Comparison of ENCODE assay signal across 8 cellular contexts in the genomic region with DNA sequence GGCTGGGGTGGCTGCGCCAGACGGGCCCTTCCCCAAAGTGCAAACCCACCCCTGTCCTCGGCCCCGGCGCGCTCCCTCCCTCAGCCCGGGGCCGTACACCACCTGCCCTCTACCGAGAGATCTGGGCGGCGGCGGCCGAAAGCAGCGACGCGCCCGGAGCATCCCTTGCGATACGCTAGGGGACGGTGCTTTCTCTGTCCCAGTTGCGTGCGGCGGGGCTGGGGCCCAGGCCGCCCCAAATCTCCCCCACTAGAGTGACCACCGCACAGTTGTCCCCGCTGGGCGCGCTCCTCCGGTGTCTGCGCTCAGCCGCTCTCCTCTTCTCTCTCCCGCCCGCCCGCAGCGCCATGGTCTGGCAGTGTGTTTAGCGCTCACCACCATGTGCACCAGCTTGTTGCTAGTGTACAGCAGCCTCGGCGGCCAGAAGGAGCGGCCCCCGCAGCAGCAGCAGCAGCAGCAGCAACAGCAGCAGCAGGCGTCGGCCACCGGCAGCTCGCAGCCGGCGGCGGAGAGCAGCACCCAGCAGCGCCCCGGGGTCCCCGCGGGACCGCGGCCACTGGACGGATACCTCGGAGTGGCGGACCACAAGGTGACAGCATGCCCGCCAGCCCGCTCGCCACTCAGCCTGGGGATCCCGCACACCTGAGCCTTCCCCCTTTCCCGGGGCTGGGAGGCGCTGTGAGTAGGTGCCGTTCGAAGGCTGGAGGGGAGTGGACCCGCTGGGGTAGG. TPM values are rescaled to one million over a fixed set of nuclear protein-coding genes. Genes with fewer than 3 reads are reported as not detected.
DNase-seq lines count a peak whose midpoint lies in the region; ATAC-seq, FAIRE-seq and TF ChIP-seq lines count a peak whose summit lies in the region.

No MANE protein-coding gene starts in this region.

- no peak for TF ChIP-seq EP300 in K562 (IDR thresholded peaks at IDR 0.05; ENCODE audit: low read length)

- H3K27ac ChIP-seq in K562 (ENCODE audit: extremely low read depth, low read depth, low read length), result no peak overlapping the region
- H3K27ac ChIP-seq in spleen, result no peak overlapping the region

- H3K9me3 ChIP-seq in BE2C, result no peaks in the 10 kb centered on the region
- no peaks in the 10 kb centered on the region for H3K9me3 ChIP-seq in K562 (replicated peaks; ENCODE audit: control insufficient read depth, insufficient read depth, low read depth, low read length)
- no peaks in the 10 kb centered on the region for H3K9me3 ChIP-seq in iPS-18c (ENCODE audit: control insufficient read depth, insufficient read depth, low read length)
- no peaks in the 10 kb centered on the region for H3K9me3 ChIP-seq in spleen
- no peaks in the 10 kb centered on the region for H3K9me3 ChIP-seq in HAP-1

- 23% methylated on average over 37 of the region's 65 CpGs for WGBS in K562 (ENCODE audit: insufficient coverage, low coverage, missing lambda C conversion rate)
- 1 to 5% (median 2%) methylated on average over 27 to 65 of the region's 65 CpGs for WGBS in spleen, 5 donors

- H3K4me2 ChIP-seq in K562 (ENCODE audit: insufficient read depth, low read length), result no peak overlapping the region

- no peak for FAIRE-seq in K562 (lab: Jason Lieb, UNC)

- H3K27me3 ChIP-seq in BE2C (no peaks in the 10 kb centered on the region), K562 (ENCODE audit: control insufficient read depth in 2 of 2, insufficient read depth in 2 of 2, low read length in 2 of 2) (peaks cover 0 to 19% of the 10 kb centered on the region in 2 experiments; a peak in 2 of 5 replicates), spleen (replicated peaks in 1 of 7) (peaks cover 0 to 72% (median 36%) of the 10 kb centered on the region in 7 donors), HAP-1 (ENCODE audit: low read depth) (peaks cover 24% of the 10 kb centered on the region)

- TF ChIP-seq CTCF in BE2C (IDR thresholded peaks at IDR 0.05; ENCODE audit: low read depth, low read length) (peak; percentile 20; the same call in 1 of the 2 replicates), K562 (IDR thresholded peaks at IDR 0.05 in 2 of 3, conservative IDR thresholded peaks at IDR 0.05 in 1 of 3; ENCODE audit: insufficient read depth in 2 of 3, low read depth in 1 of 3, low read length in 3 of 3) (no peak), spleen (IDR thresholded peaks at IDR 0.05 in 8 of 11, conservative IDR thresholded peaks at IDR 0.05 in 3 of 11) (no peak)

- no peaks in the 10 kb centered on the region for H3K79me2 ChIP-seq in K562 (ENCODE audit: control insufficient read depth, insufficient read depth, low read length)

- intact Hi-C loops in K562 (cut with micrococcal nuclease), result no loop called here
- intact Hi-C loops in spleen (cut with DNase I; ENCODE audit: low total_unique reads), result no loop called here

- DNase-seq in BE2C (peak; percentile 72), NCI-H2171 treated with DMSO at 0.1 percent for 48 hours (lab: John Stamatoyannopoulos, UW) (peak; percentile 77), K562 (ENCODE audit: extremely low read depth in 1 of 4, low spot score in 3 of 4) (peak in 1 of 4 experiments; percentile 11), spleen (peak; percentile 73), HAP-1 (ENCODE audit: low spot score in 2 of 2) (no peak)

- no peaks in the 10 kb centered on the region for H3K4me1 ChIP-seq in BE2C
- H3K4me1 ChIP-seq in K562 (replicated peaks in 1 of 2; ENCODE audit: control insufficient read depth in 2 of 2, insufficient read depth in 2 of 2, low read length in 2 of 2), result peaks cover 0 to 19% of the 10 kb centered on the region in 2 experiments; a peak in 2 of 5 replicates
- H3K4me1 ChIP-seq in spleen, result peaks cover 7 to 27% (median 23%) of the 10 kb centered on the region in 6 donors
- H3K4me1 ChIP-seq in HAP-1, result no peaks in the 10 kb centered on the region

- BruUV-seq in K562 (replicated peaks; lab: Mats Ljungman, UMichigan), result no TSS peak

- H2AFZ ChIP-seq in K562 (ENCODE audit: low read depth, low read length), result no peak overlapping the region

- no peak for TF ChIP-seq RAD21 in K562 (CRISPR knock-in tag; conservative IDR thresholded peaks at IDR 0.05 in 1 of 2, IDR thresholded peaks at IDR 0.05 in 1 of 2)

- H3K4me3 ChIP-seq in BE2C (ENCODE audit: low read depth, low read length) (peak overlapping the region; percentile 76), K562 (no peak overlapping the region), iPS-18c (ENCODE audit: insufficient read depth, low read depth, low read length) (peak overlapping the region; percentile 88), spleen (peak overlapping the region; percentile 18 to 64 (median 37)), HAP-1 (no peak overlapping the region)

- no peak for TF ChIP-seq POLR2A in K562 (conservative IDR thresholded peaks at IDR 0.05)
- TF ChIP-seq POLR2A in spleen (IDR thresholded peaks at IDR 0.05), result no peak

- H3K9ac ChIP-seq in K562 (ENCODE audit: insufficient read depth in 1 of 2, low read depth in 2 of 2, low read length in 2 of 2), result no peak overlapping the region

- POLR2A ChIA-PET in K562 (lab: Yijun Ruan, JAX), result interaction anchor here (0.6 kb wide), 1 partner anchor 149 kb away, joined by 4 read pairs; no protein-coding TSS in a partner anchor

- in situ Hi-C loops in K562 (cut with MboI) (no loop called here), HAP-1 (cut with MboI; ENCODE audit: low sequenced_read_pairs) (no loop called here)

- no peaks in the 10 kb centered on the region for H3K9me1 ChIP-seq in K562 (ENCODE audit: control insufficient read depth, insufficient read depth, low read length)

- CTCF ChIA-PET in K562 (lab: Yijun Ruan, JAX; ENCODE audit: low intra/inter-chr PET ratio), result interaction anchor here (0.7 kb wide), 1 partner anchor 716 kb away, joined by 3 read pairs; no protein-coding TSS in a partner anchor

- H3K36me3 ChIP-seq in BE2C (no peaks in the 10 kb centered on the region), K562 (ENCODE audit: control insufficient read depth, insufficient read depth, low read length) (no peaks in the 10 kb centered on the region), spleen (no peaks in the 10 kb centered on the region), HAP-1 (replicated peaks) (no peaks in the 10 kb centered on the region)

- no peaks in the 10 kb centered on the region for H4K20me1 ChIP-seq in K562 (replicated peaks; ENCODE audit: control insufficient read depth, insufficient read depth, low read length)

- ATAC-seq in GM21360 (IDR thresholded peaks at IDR 0.05; ENCODE audit: unreplicated experiment), result peak; percentile 44
- ATAC-seq in K562, result peak; percentile 80
- ATAC-seq in HG03442 (IDR thresholded peaks at IDR 0.05; ENCODE audit: unreplicated experiment), result no peak

TF ChIP-seq in K562, 482 proteins besides CTCF, POLR2A, EP300 and RAD21:
- TF ChIP-seq, protein P1, sequence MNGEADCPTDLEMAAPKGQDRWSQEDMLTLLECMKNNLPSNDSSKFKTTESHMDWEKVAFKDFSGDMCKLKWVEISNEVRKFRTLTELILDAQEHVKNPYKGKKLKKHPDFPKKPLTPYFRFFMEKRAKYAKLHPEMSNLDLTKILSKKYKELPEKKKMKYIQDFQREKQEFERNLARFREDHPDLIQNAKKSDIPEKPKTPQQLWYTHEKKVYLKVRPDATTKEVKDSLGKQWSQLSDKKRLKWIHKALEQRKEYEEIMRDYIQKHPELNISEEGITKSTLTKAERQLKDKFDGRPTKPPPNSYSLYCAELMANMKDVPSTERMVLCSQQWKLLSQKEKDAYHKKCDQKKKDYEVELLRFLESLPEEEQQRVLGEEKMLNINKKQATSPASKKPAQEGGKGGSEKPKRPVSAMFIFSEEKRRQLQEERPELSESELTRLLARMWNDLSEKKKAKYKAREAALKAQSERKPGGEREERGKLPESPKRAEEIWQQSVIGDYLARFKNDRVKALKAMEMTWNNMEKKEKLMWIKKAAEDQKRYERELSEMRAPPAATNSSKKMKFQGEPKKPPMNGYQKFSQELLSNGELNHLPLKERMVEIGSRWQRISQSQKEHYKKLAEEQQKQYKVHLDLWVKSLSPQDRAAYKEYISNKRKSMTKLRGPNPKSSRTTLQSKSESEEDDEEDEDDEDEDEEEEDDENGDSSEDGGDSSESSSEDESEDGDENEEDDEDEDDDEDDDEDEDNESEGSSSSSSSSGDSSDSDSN (IDR thresholded peaks at IDR 0.05; ENCODE audit: borderline replicate concordance in 1 of 2, low read depth in 2 of 2, low read length in 2 of 2), result no peak

RNA-seq across cellular contexts. Expression of gene ST6GALNAC5, which starts 1.0 kb away (rescaled TPM):
- 16.0 TPM for polyA plus RNA-seq in BE2C (2012; ENCODE audit: insufficient read depth, insufficient read length, low read depth)
- 0.33 TPM in 1 of 2 replicates, not detected in the other for total RNA-seq in K562 (2011; cell fraction: chromatin; rRNA removed; ENCODE audit: low replicate concordance)
- not detected in 2 replicates for total RNA-seq in K562 (2011; cell fraction: nucleolus; rRNA removed)
- total RNA-seq in K562 (2011; cell fraction: nucleoplasm; rRNA removed), result not detected in 2 replicates
- total RNA-seq in K562 (2014; rRNA removed) (not detected in 2 replicates), K562 (2014; rRNA removed; fragmentation: Illumina TruSeq; extraction: Trizol) (not detected in 2 replicates), K562 (2015; rRNA removed; fragmentation: Illumina TruSeq; extraction: Trizol) (not detected in 2 replicates), K562 (2021) (0.04 TPM in 1 of 2 replicates, not detected in the other), spleen (1 to 10 TPM in 6 of 7 donors, under 1 TPM in 1; 0.28 to 2.3 (median 1.6) TPM)
- polyA plus RNA-seq in K562 (2011; rRNA removed) (0.14 TPM in 1 of 2 replicates, not detected in the other), K562 (2014; fragmentation: Illumina TruSeq; extraction: Trizol) (not detected in 2 replicates), K562 (2014; fragmentation: Nextera tagmentation; extraction: Ambion mirVana) (not detected), K562 (2014; rRNA removed) (not detected in 2 replicates), spleen (under 1 TPM; 0.15 to 0.51 (median 0.24) TPM)
- 0.27 TPM in 1 of 2 replicates, not detected in the other for polyA plus RNA-seq in K562 (2011; cell fraction: cytosol; rRNA removed)
- not detected in 2 replicates for polyA plus RNA-seq in K562 (2011; cell fraction: nucleus; rRNA removed)
- polyA plus RNA-seq in K562 (2012), result 0.12 TPM in 1 of 2 replicates, not detected in the other
- polyA minus RNA-seq in K562 (2011; rRNA and poly(A)+ RNA removed), result 0.18 TPM in 1 of 2 replicates, not detected in the other
- not detected in 2 replicates for polyA minus RNA-seq in K562 (2011; cell fraction: cytosol; rRNA and poly(A)+ RNA removed)
- not detected in 2 replicates for polyA minus RNA-seq in K562 (2011; cell fraction: nucleus; rRNA and poly(A)+ RNA removed)

Comparison
In these comparisons a context has a peak if more than half of its experiments do, and no peak if none do; other contexts are left out.
1. DNase-seq: peak in BE2C (single experiment), NCI-H2171 treated with DMSO at 0.1 percent for 48 hours (single experiment) and spleen (single experiment); none in HAP-1 (0 of 2).
2. H3K4me3 ChIP-seq: peak in BE2C (single experiment), iPS-18c (single experiment) and spleen (8 of 8); none in K562 (single experiment) and HAP-1 (single experiment).